Comparison of ENCODE assay signal across 35 cellular contexts in genomic region chr2:47876912-47877311, GRCh38.
"Had no signal": no experiment of that assay in that cellular context is flagged by ENCODE, and none has a peak within 500 bp of the region (broad histone marks: within the 10 kb centered on the region; RNA-seq: fewer than 3 reads in every experiment).

No MANE protein-coding gene starts in this region.

- ATAC-seq: esophagus mucosa; left lobe of liver; pancreas; stimulated activated memory B cell treated with anti-CD40 and anti-IgM and Interleukin-4, amounts not matched to agents 10 μg/mL and 1 μg/mL and 100 μg/mL, for 72 hours; stimulated activated naive CD8-positive, alpha-beta T cell treated with anti-CD3 and anti-CD28 coated beads, Interleukin-15, amount 100 ng/mL, for 72 hours had no signal

- DNase-seq: activated CD4-positive, alpha-beta memory T cell treated with anti-CD3 and anti-CD28 coated beads, Interleukin-2, amount 10 ng/mL, durations not matched to agents 7 days and 5 days; activated CD4-positive, alpha-beta T cell treated with anti-CD3 and anti-CD28 coated beads for 1 hour; activated CD4-positive, alpha-beta T cell treated with anti-CD3 and anti-CD28 coated beads, Interleukin-2, amount 10 ng/mL, durations not matched to agents 7 days and 5 days; activated CD8-positive, alpha-beta memory T cell treated with anti-CD3 and anti-CD28 coated beads, Interleukin-2, amount 50 U/mL, for 48 hours; activated effector memory CD4-positive, alpha-beta T cell treated with Interleukin-2 at 50 U/mL for 16 hours; activated naive CD4-positive, alpha-beta T cell treated with anti-CD3 and anti-CD28 coated beads for 36 hours; central memory CD4-positive, alpha-beta T cell; endodermal cell; foreskin fibroblast; head of caudate nucleus; hypothalamus; kidney glomerular epithelial cell; nucleus accumbens; pancreas; retina; sigmoid colon; small intestine; stimulated activated CD4-positive, alpha-beta T cell treated with anti-CD3 and anti-CD28 coated beads, Interleukin-1b, Interleukin-23, amount 100 ng/mL, for 48 hours; stimulated activated CD4-positive, alpha-beta T cell treated with anti-CD3 and anti-CD28 coated beads, Interleukin-4, amount 100 ng/mL, for 4 hours; stimulated activated CD8-positive, alpha-beta memory T cell treated with anti-CD3 and anti-CD28 coated beads, Interleukin-4, amount 100 ng/mL, for 48 hours; stimulated activated naive CD8-positive, alpha-beta T cell treated with anti-CD3 and anti-CD28 coated beads, Interleukin-15, amount 100 ng/mL, for 72 hours; substantia nigra; T1000; thyroid gland; upper lobe of left lung; WERI-Rb-1 had no signal

- H3K9me3 Mint-ChIP-seq: activated naive CD4-positive, alpha-beta T cell treated with anti-CD3 and anti-CD28 coated beads for 36 hours; dendritic cell treated with granulocyte-macrophage colony-stimulating factor and Interleukin-4, amounts not matched to agents 40 ng/mL and 50 ng/mL, for 4 days; stimulated activated naive CD8-positive, alpha-beta T cell treated with anti-CD3 and anti-CD28 coated beads, Interleukin-15, amount 100 ng/mL, for 72 hours had no signal

- H3K27me3 Mint-ChIP-seq: activated CD4-positive, alpha-beta memory T cell treated with anti-CD3 and anti-CD28 coated beads, Interleukin-2, amount 10 ng/mL, durations not matched to agents 7 days and 5 days; activated CD4-positive, alpha-beta T cell treated with anti-CD3 and anti-CD28 coated beads, Interleukin-2, amount 10 ng/mL, durations not matched to agents 7 days and 5 days; dendritic cell treated with granulocyte-macrophage colony-stimulating factor and Interleukin-4, amounts not matched to agents 40 ng/mL and 50 ng/mL, for 4 days; stimulated activated memory B cell treated with anti-CD40 and anti-IgM and Interleukin-4, amounts not matched to agents 10 μg/mL and 1 μg/mL and 100 μg/mL, for 72 hours; stimulated activated naive CD8-positive, alpha-beta T cell treated with anti-CD3 and anti-CD28 coated beads, Interleukin-15, amount 100 ng/mL, for 72 hours had no signal

- H3K4me1 ChIP-seq: breast epithelium, prostate gland had no signal

- H3K36me3 ChIP-seq: breast epithelium, pancreas, prostate gland, sigmoid colon, thyroid gland, upper lobe of left lung had no signal

- H3K27ac ChIP-seq: breast epithelium, pancreas, prostate gland, sigmoid colon, thyroid gland, upper lobe of left lung, vagina, WERI-Rb-1 had no signal

- H3K27me3 ChIP-seq: breast epithelium, pancreas, sigmoid colon, thyroid gland, upper lobe of left lung, vagina had no signal

- FAIRE-seq: pancreas, small intestine had no signal

- H3K27ac Mint-ChIP-seq: activated CD4-positive, alpha-beta memory T cell treated with anti-CD3 and anti-CD28 coated beads, Interleukin-2, amount 10 ng/mL, durations not matched to agents 7 days and 5 days; activated CD4-positive, alpha-beta T cell treated with anti-CD3 and anti-CD28 coated beads, Interleukin-2, amount 10 ng/mL, durations not matched to agents 7 days and 5 days; activated naive CD4-positive, alpha-beta T cell treated with anti-CD3 and anti-CD28 coated beads for 36 hours; dendritic cell treated with granulocyte-macrophage colony-stimulating factor and Interleukin-4, amounts not matched to agents 40 ng/mL and 50 ng/mL, for 4 days; endodermal cell; stimulated activated memory B cell treated with anti-CD40 and anti-IgM and Interleukin-4, amounts not matched to agents 10 μg/mL and 1 μg/mL and 100 μg/mL, for 72 hours; stimulated activated naive CD8-positive, alpha-beta T cell treated with anti-CD3 and anti-CD28 coated beads, Interleukin-15, amount 100 ng/mL, for 72 hours had no signal

- H3K9me3 ChIP-seq: pancreas, prostate gland, sigmoid colon, thyroid gland, upper lobe of left lung, vagina had no signal

- H3K4me3 ChIP-seq: breast epithelium, lung, pancreas, prostate gland, sigmoid colon, thyroid gland, upper lobe of left lung, vagina had no signal

- H3K4me3 Mint-ChIP-seq: activated CD4-positive, alpha-beta memory T cell treated with anti-CD3 and anti-CD28 coated beads, Interleukin-2, amount 10 ng/mL, durations not matched to agents 7 days and 5 days; activated CD4-positive, alpha-beta T cell treated with anti-CD3 and anti-CD28 coated beads, Interleukin-2, amount 10 ng/mL, durations not matched to agents 7 days and 5 days; activated naive CD4-positive, alpha-beta T cell treated with anti-CD3 and anti-CD28 coated beads for 36 hours; dendritic cell treated with granulocyte-macrophage colony-stimulating factor and Interleukin-4, amounts not matched to agents 40 ng/mL and 50 ng/mL, for 4 days; endodermal cell; neural crest cell; stimulated activated memory B cell treated with anti-CD40 and anti-IgM and Interleukin-4, amounts not matched to agents 10 μg/mL and 1 μg/mL and 100 μg/mL, for 72 hours; stimulated activated naive CD8-positive, alpha-beta T cell treated with anti-CD3 and anti-CD28 coated beads, Interleukin-15, amount 100 ng/mL, for 72 hours had no signal
